In genomic region chr1:184041731-184042130, GRCh38 we compare ENCODE assay signal across 26 cellular contexts. TPM values are rescaled to one million over a fixed set of nuclear protein-coding genes. Genes with fewer than 3 reads are reported as not detected.
DNase-seq lines count a peak whose midpoint lies in the region; ATAC-seq, FAIRE-seq and TF ChIP-seq lines count a peak whose summit lies in the region.
"Had no signal": no experiment of that assay in that cellular context is flagged by ENCODE, and none has a peak within 500 bp of the region (broad histone marks: within the 10 kb centered on the region; RNA-seq: fewer than 3 reads in every experiment).

No MANE protein-coding gene starts in this region.

- H4K8ac ChIP-seq in IMR-90 (ENCODE audit: low read depth in 2 of 2, low read length in 2 of 2) (no peak overlapping the region), H1 (ENCODE audit: extremely low read depth, insufficient read depth, low read length) (no peak overlapping the region)

- no peaks in the 10 kb centered on the region for H3K79me2 ChIP-seq in H1 (ENCODE audit: control insufficient read depth in 1 of 2, insufficient read depth in 2 of 2, low read length in 2 of 2)

- H3K23ac ChIP-seq in IMR-90 (ENCODE audit: low read depth, low read length) (no peak overlapping the region), H1 (ENCODE audit: insufficient read length) (no peak overlapping the region)

- peaks cover 8% of the 10 kb centered on the region; the same call in 1 of the 2 replicates for H3K23me2 ChIP-seq in H1 (ENCODE audit: low read depth, low read length)

- H3K4ac ChIP-seq in IMR-90 (ENCODE audit: low read depth, low read length): no peak overlapping the region
- H3K4ac ChIP-seq in H1 (replicated peaks; ENCODE audit: insufficient read length, low read depth, low read length): no peak overlapping the region

- no peak for DNase-seq in D721Med (ENCODE audit: insufficient read length, low spot score)
- peak; percentile 73 for DNase-seq in IMR-90
- DNase-seq in H1 (ENCODE audit: low read depth in 1 of 2, low spot score in 2 of 2): no peak
- DNase-seq in pancreas: no peak
- no peak for DNase-seq in naive thymus-derived CD4-positive, alpha-beta T cell
- DNase-seq in activated CD4-positive, alpha-beta T cell treated with anti-CD3 and anti-CD28 coated beads, Interleukin-2, amount 50 U/mL, for 4 hours: no peak
- DNase-seq: AML-193; Caco-2; Calu3; CD4-positive, alpha-beta T cell; CD8-positive, alpha-beta T cell; DMS 273 treated with DMSO at 0.1 percent for 48 hours; DMS153; DMS53; DMS79; DND-41; EL; GDM1 had no signal

- H3K14ac ChIP-seq in IMR-90 (replicated peaks; ENCODE audit: low read depth, low read length) (no peak overlapping the region), H1 (ENCODE audit: insufficient read length) (no peak overlapping the region)

- in situ Hi-C loops in IMR-90 (cut with MboI; ENCODE audit: low sequenced_read_pairs): loop anchor here (10.0 kb wide), 1 partner anchor 397 kb away; no protein-coding TSS in a partner anchor

- H2AFZ ChIP-seq in IMR-90 (replicated peaks; ENCODE audit: low read length, poor library complexity) (no peak overlapping the region), H1 (ENCODE audit: low read length) (no peak overlapping the region)

- no peak for TF ChIP-seq EP300 in H1 (IDR thresholded peaks at IDR 0.05; ENCODE audit: borderline replicate concordance in 1 of 2, low read depth in 2 of 2, low read length in 2 of 2)

- FAIRE-seq in D721Med (lab: Jason Lieb, UNC) (peak; percentile 38), H1 (lab: Jason Lieb, UNC) (no peak), pancreas (lab: Jason Lieb, UNC) (no peak)
- FAIRE-seq: A549, GM12878, GM12892, GM18507 had no signal

- no peaks in the 10 kb centered on the region for H3K36me3 ChIP-seq in IMR-90 (ENCODE audit: control insufficient read depth, insufficient read depth, low read length)
- no peaks in the 10 kb centered on the region for H3K36me3 ChIP-seq in H1 (ENCODE audit: control insufficient read depth in 2 of 4, insufficient read depth in 4 of 4, low read length in 3 of 4)
- H3K36me3 ChIP-seq in pancreas: no peaks in the 10 kb centered on the region
- H3K36me3 ChIP-seq in naive thymus-derived CD4-positive, alpha-beta T cell (ENCODE audit: control insufficient read depth in 2 of 3, insufficient read depth in 3 of 3, low read length in 3 of 3): no peaks in the 10 kb centered on the region
- H3K36me3 ChIP-seq: BLaER1 treated with 17β-estradiol and CSF1 and Interleukin-3, amounts not matched to agents 10 nM and 100 nM had no signal

- H2BK12ac ChIP-seq in H1 (ENCODE audit: low read depth, low read length): no peak overlapping the region

- H2BK120ac ChIP-seq in IMR-90 (ENCODE audit: low read depth, low read length) (no peak overlapping the region), H1 (replicated peaks; ENCODE audit: low read depth, low read length) (no peak overlapping the region)

- H3K18ac ChIP-seq in IMR-90 (ENCODE audit: low read depth, low read length) (no peak overlapping the region), H1 (ENCODE audit: extremely low read depth, low read length) (no peak overlapping the region)

- H2BK20ac ChIP-seq in IMR-90 (ENCODE audit: low read depth, low read length) (no peak overlapping the region), H1 (ENCODE audit: low read length) (0 out of 2 replicates have a peak overlapping the region, but pooled peaks have one; percentile 61)

- POLR2A ChIA-PET in IMR-90 (lab: Charles Lee; ENCODE audit: unreplicated experiment) (interaction anchor here (1.3 kb wide), 1 partner anchor 9 kb away, joined by 8 read pairs; no protein-coding TSS in a partner anchor), H1 (lab: Charles Lee; ENCODE audit: partially characterized antibody) (interaction anchor here (3.5 kb wide), 1 partner anchor 10 kb away, joined by 16 read pairs; the partner anchor contains the start of gene TSEN15)
- POLR2A ChIA-PET in naive thymus-derived CD4-positive, alpha-beta T cell (lab: Charles Lee): no interaction called here

- H3K9ac ChIP-seq in IMR-90 (ENCODE audit: low read depth, low read length): no peak overlapping the region
- no peak overlapping the region for H3K9ac ChIP-seq in H1 (replicated peaks in 1 of 4; ENCODE audit: extremely low read depth in 1 of 4, low read depth in 3 of 4, low read length in 3 of 4)
- H3K9ac ChIP-seq: BLaER1 treated with 17β-estradiol and CSF1 and Interleukin-3, amounts not matched to agents 10 nM and 100 nM had no signal

- no peak overlapping the region for H4K5ac ChIP-seq in IMR-90 (ENCODE audit: low read depth, low read length)
- H4K5ac ChIP-seq in H1 (ENCODE audit: insufficient read length, low read depth, low read length): no peak overlapping the region

- H4K20me1 ChIP-seq in IMR-90 (ENCODE audit: insufficient read depth, low read length): no peaks in the 10 kb centered on the region
- H4K20me1 ChIP-seq in H1 (replicated peaks in 1 of 2; ENCODE audit: control insufficient read depth in 1 of 2, insufficient read depth in 2 of 2, low read length in 2 of 2): no peaks in the 10 kb centered on the region

- 20% methylated on average over 1 of the region's 3 CpGs; no CpG with 5 or more reads in 1 of the 2 experiments for WGBS in IMR-90 (ENCODE audit: extremely low coverage in 2 of 2, insufficient read length in 1 of 2), 2 experiments
- 64% methylated on average over 3 of the region's 3 CpGs; no CpG with 5 or more reads in 1 of the 2 experiments for WGBS in H1 (ENCODE audit: extremely low coverage in 1 of 2, insufficient coverage in 1 of 2, insufficient read length in 1 of 2, insufficient replicate concordance in 2 of 2, low coverage in 1 of 2, low lambda C conversion rate in 2 of 2, missing lambda C conversion rate in 1 of 2), 2 experiments
- WGBS in pancreas, 2 donors: 80 to 86% methylated on average over 3 of the region's 3 CpGs

- H3K56ac ChIP-seq in IMR-90 (ENCODE audit: extremely low read depth, insufficient read depth, low read length): no peak overlapping the region
- H3K56ac ChIP-seq in H1 (replicated peaks; ENCODE audit: insufficient read length, low read depth, low read length): no peak overlapping the region

- peak; percentile 30 for ATAC-seq in IMR-90 (ENCODE audit: low read depth)
- ATAC-seq in pancreas: no peak
- ATAC-seq in naive thymus-derived CD4-positive, alpha-beta T cell: no peak
- ATAC-seq: A549; CD8-positive, alpha-beta T cell; GM12878 had no signal

- H3K79me1 ChIP-seq in IMR-90 (ENCODE audit: low read depth in 1 of 2, low read length in 2 of 2) (peaks cover 0 to 3% of the 10 kb centered on the region in 2 experiments; a peak in 1 of 4 replicates), H1 (ENCODE audit: low read depth, low read length) (no peaks in the 10 kb centered on the region)

- H3K27ac ChIP-seq in IMR-90 (ENCODE audit: insufficient read depth, low read length) (no peak overlapping the region), H1 (ENCODE audit: low read depth, low read length) (no peak overlapping the region), pancreas (no peak overlapping the region)
- H3K27ac ChIP-seq in naive thymus-derived CD4-positive, alpha-beta T cell (ENCODE audit: low read depth, low read length): no peak overlapping the region
- H3K27ac ChIP-seq: 22Rv1; A549; BLaER1 treated with 17β-estradiol and CSF1 and Interleukin-3, amounts not matched to agents 10 nM and 100 nM; C4-2B had no signal

- TF ChIP-seq RAD21 in IMR-90 (IDR thresholded peaks at IDR 0.05; ENCODE audit: low read length) (no peak), H1 (IDR thresholded peaks at IDR 0.05 in 1 of 2, conservative IDR thresholded peaks at IDR 0.05 in 1 of 2; ENCODE audit: low read depth in 2 of 2, low read length in 2 of 2) (no peak)

- H2BK5ac ChIP-seq in IMR-90 (ENCODE audit: low read depth, low read length, poor library complexity, severe bottlenecking): no peak overlapping the region
- no peak overlapping the region for H2BK5ac ChIP-seq in H1 (ENCODE audit: low read depth, low read length)

- CTCF ChIA-PET in IMR-90 (lab: Yijun Ruan, JAX): interaction anchor here (1.2 kb wide), 1 partner anchor 16 kb away, joined by 3 read pairs; no protein-coding TSS in a partner anchor
- CTCF ChIA-PET in H1 (lab: Charles Lee; ENCODE audit: partially characterized antibody): interaction anchor here (1.0 to 1.9 kb wide), 2 partner anchors 10 to 622 kb away, joined by 4 to 5 read pairs; partner anchors contain the start of gene TSEN15
- CTCF ChIA-PET in naive thymus-derived CD4-positive, alpha-beta T cell (lab: Charles Lee): no interaction called here

- no peak overlapping the region for H2AK9ac ChIP-seq in IMR-90 (replicated peaks; ENCODE audit: low read depth, low read length, poor library complexity)

- H3K9me1 ChIP-seq in IMR-90 (ENCODE audit: insufficient read depth, low read length): no peaks in the 10 kb centered on the region

- H3K4me2 ChIP-seq in IMR-90 (ENCODE audit: low read depth, low read length) (peak overlapping the region; percentile 36; the same call in 1 of the 2 replicates), H1 (ENCODE audit: insufficient read depth in 1 of 2, low read depth in 2 of 2, low read length in 2 of 2) (no peak overlapping the region)
- H3K4me2 ChIP-seq: A549; BLaER1 treated with 17β-estradiol and CSF1 and Interleukin-3, amounts not matched to agents 10 nM and 100 nM had no signal

- peaks cover 0 to 9% (median 5%) of the 10 kb centered on the region in 5 donors for H3K36me3 Mint-ChIP-seq in naive thymus-derived CD4-positive, alpha-beta T cell
- H3K36me3 Mint-ChIP-seq: CD8-positive, alpha-beta T cell had no signal

- BruUV-seq in IMR-90 (replicated peaks; lab: Mats Ljungman, UMichigan): no TSS peak

- H3K27ac Mint-ChIP-seq in naive thymus-derived CD4-positive, alpha-beta T cell: no peak overlapping the region
- H3K27ac Mint-ChIP-seq: B cell; CD4-positive, alpha-beta T cell; CD8-positive, alpha-beta T cell had no signal

- H3K4me3 Mint-ChIP-seq in naive thymus-derived CD4-positive, alpha-beta T cell: no peak overlapping the region
- H3K4me3 Mint-ChIP-seq: B cell; CD4-positive, alpha-beta T cell; CD8-positive, alpha-beta T cell had no signal

- intact Hi-C loops in IMR-90 (cut with micrococcal nuclease) (no loop called here), pancreas (cut with DNase I) (no loop called here)
- intact Hi-C loops in naive thymus-derived CD4-positive, alpha-beta T cell (cut with micrococcal nuclease): no loop called here

- TF ChIP-seq POLR2A in IMR-90 (IDR thresholded peaks at IDR 0.05; ENCODE audit: low read depth, low read length) (no peak), H1 (IDR thresholded peaks at IDR 0.05; ENCODE audit: control extremely low read depth in 1 of 2, low read depth in 2 of 2, low read length in 2 of 2) (no peak)

- H2BK15ac ChIP-seq in IMR-90 (ENCODE audit: low read depth, low read length): no peak overlapping the region
- H2BK15ac ChIP-seq in H1 (ENCODE audit: low read length): no peak overlapping the region

- peaks cover 4% of the 10 kb centered on the region for H3K4me1 ChIP-seq in IMR-90 (ENCODE audit: control insufficient read depth, insufficient read depth, low read length)
- peaks cover 0 to 6% (median 0%) of the 10 kb centered on the region in 4 experiments; a peak in 4 of 7 replicates for H3K4me1 ChIP-seq in H1 (replicated peaks in 1 of 4; ENCODE audit: control insufficient read depth in 3 of 4, insufficient read depth in 4 of 4, low read length in 3 of 4)
- H3K4me1 ChIP-seq in pancreas: no peaks in the 10 kb centered on the region
- peaks cover 6 to 8% of the 10 kb centered on the region in 2 donors for H3K4me1 ChIP-seq in naive thymus-derived CD4-positive, alpha-beta T cell (ENCODE audit: control insufficient read depth in 2 of 2, insufficient read depth in 2 of 2, low read length in 2 of 2)
- H3K4me1 ChIP-seq: A549 had no signal

- peaks cover 5 to 10% (median 7%) of the 10 kb centered on the region in 7 donors for H3K4me1 Mint-ChIP-seq in naive thymus-derived CD4-positive, alpha-beta T cell

- no peaks in the 10 kb centered on the region for H3K27me3 ChIP-seq in IMR-90 (ENCODE audit: control insufficient read depth, insufficient read depth, low read length)
- H3K27me3 ChIP-seq in H1 (replicated peaks in 1 of 4; ENCODE audit: control insufficient read depth in 3 of 4, extremely low read depth in 1 of 4, insufficient read depth in 3 of 4, low read length in 3 of 4): peaks cover 6 to 30% (median 24%) of the 10 kb centered on the region in 4 experiments
- no peaks in the 10 kb centered on the region for H3K27me3 ChIP-seq in pancreas
- H3K27me3 ChIP-seq in naive thymus-derived CD4-positive, alpha-beta T cell (ENCODE audit: control insufficient read depth in 2 of 2, insufficient read depth in 2 of 2, low read length in 2 of 2): peaks cover 0 to 3% of the 10 kb centered on the region in 2 donors

- peaks cover 46 to 70% (median 52%) of the 10 kb centered on the region in 5 donors for H3K27me3 Mint-ChIP-seq in naive thymus-derived CD4-positive, alpha-beta T cell

- H3K9me3 ChIP-seq in IMR-90 (ENCODE audit: control insufficient read depth, insufficient read depth, low read length): no peaks in the 10 kb centered on the region
- H3K9me3 ChIP-seq in H1 (ENCODE audit: insufficient read depth in 2 of 2, low read depth in 1 of 2, low read length in 1 of 2): no peaks in the 10 kb centered on the region
- no peaks in the 10 kb centered on the region for H3K9me3 ChIP-seq in pancreas
- H3K9me3 ChIP-seq in naive thymus-derived CD4-positive, alpha-beta T cell (ENCODE audit: control insufficient read depth in 2 of 3, low read length in 3 of 3): no peaks in the 10 kb centered on the region
- H3K9me3 ChIP-seq: A549; BLaER1 treated with 17β-estradiol and CSF1 and Interleukin-3, amounts not matched to agents 10 nM and 100 nM; Caco-2 had no signal

- dilution Hi-C loops in IMR-90 (cut with HindIII; ENCODE audit: low sequenced_read_pairs, unreplicated experiment): no loop called here

- H4K91ac ChIP-seq in IMR-90 (ENCODE audit: insufficient read depth, low read depth, low read length) (no peak overlapping the region), H1 (replicated peaks; ENCODE audit: insufficient read length, low read length) (no peak overlapping the region)

- TF ChIP-seq CTCF in D721Med (IDR thresholded peaks at IDR 0.05; ENCODE audit: insufficient read depth, missing control alignments) (no peak), IMR-90 (conservative IDR thresholded peaks at IDR 0.05; ENCODE audit: low read depth, low read length) (no peak), H1 (IDR thresholded peaks at IDR 0.05; ENCODE audit: control extremely low read depth in 1 of 3, insufficient read depth in 1 of 3, low read depth in 1 of 3, low read length in 3 of 3) (no peak), pancreas (IDR thresholded peaks at IDR 0.05) (no peak)

- peaks cover 0 to 2% (median 0%) of the 10 kb centered on the region in 11 donors for H3K9me3 Mint-ChIP-seq in naive thymus-derived CD4-positive, alpha-beta T cell
- H3K9me3 Mint-ChIP-seq: CD4-positive, alpha-beta T cell; CD8-positive, alpha-beta T cell had no signal

- no peak overlapping the region for H2AK5ac ChIP-seq in IMR-90 (ENCODE audit: low read depth, low read length)
- no peak overlapping the region for H2AK5ac ChIP-seq in H1 (ENCODE audit: low read depth, low read length)

- H3K4me3 ChIP-seq in IMR-90 (ENCODE audit: insufficient read depth, low read depth, low read length): no peak overlapping the region
- H3K4me3 ChIP-seq in H1 (ENCODE audit: extremely low read depth in 1 of 4, insufficient read depth in 2 of 4, low read depth in 3 of 4, low read length in 4 of 4): no peak overlapping the region
- no peak overlapping the region for H3K4me3 ChIP-seq in pancreas
- H3K4me3 ChIP-seq in naive thymus-derived CD4-positive, alpha-beta T cell (ENCODE audit: low read length): no peak overlapping the region
- H3K4me3 ChIP-seq: A549; BLaER1 treated with 17β-estradiol and CSF1 and Interleukin-3, amounts not matched to agents 10 nM and 100 nM; GM12878 had no signal

RNA-seq across cellular contexts. Expression of gene COLGALT2, which starts 4.2 kb away (rescaled TPM):
- total RNA-seq in IMR-90 (2012; rRNA removed): 2.3 and 3.3 TPM in 2 replicates
- polyA plus RNA-seq in IMR-90 (2012; rRNA removed): 4.1 and 4.2 TPM in 2 replicates
- polyA plus RNA-seq in IMR-90 (2012; cell fraction: cytosol; rRNA removed): 1.9 and 2.2 TPM in 2 replicates
- polyA plus RNA-seq in IMR-90 (2012; cell fraction: nucleus; rRNA removed; ENCODE audit: low replicate concordance): 7.8 and 14.6 TPM in 2 replicates
- total RNA-seq in H1 (2021; fragmentation: NEBNext Ultra II Directional; extraction: Animal tissue kit (Norgen Biotek cat#: 25700)): 4.6 TPM in 2 replicates
- 2.1 and 2.5 TPM in 2 replicates for polyA plus RNA-seq in H1 (2011; rRNA removed)
- polyA plus RNA-seq in H1 (2011; cell fraction: cytosol; rRNA removed): 2.0 TPM
- 5.4 TPM for polyA plus RNA-seq in H1 (2011; cell fraction: nucleus; rRNA removed)
- 2.7 to 4.1 TPM (median 3.4 TPM) in 4 replicates for polyA plus RNA-seq in H1 (2012, experiment 1 of 2)
- polyA plus RNA-seq in H1 (2012, experiment 2 of 2): 1.5 TPM
- 5.7 TPM for polyA plus RNA-seq in H1 (2013, experiment 1 of 2)
- 5.5 TPM for polyA plus RNA-seq in H1 (2013, experiment 2 of 2)
- 2.0 and 2.5 TPM in 2 replicates for polyA minus RNA-seq in H1 (2011; rRNA and poly(A)+ RNA removed)
- polyA minus RNA-seq in H1 (2011; cell fraction: cytosol; rRNA and poly(A)+ RNA removed): 2.3 TPM
- polyA minus RNA-seq in H1 (2011; cell fraction: nucleus; rRNA and poly(A)+ RNA removed): 4.0 TPM
- 1 to 10 TPM; 1.0 to 3.2 (median 1.6) TPM for total RNA-seq in pancreas
- 1 to 10 TPM; 1.3 to 3.2 TPM for polyA plus RNA-seq in pancreas
- 1 to 10 TPM in 2 of 5 experiments, under 1 TPM in 3; 0.19 to 2.4 (median 0.30) TPM for total RNA-seq in naive thymus-derived CD4-positive, alpha-beta T cell
- under 1 TPM in 1 of 2 donors, not detected in 1; 0.17 TPM for polyA plus RNA-seq in naive thymus-derived CD4-positive, alpha-beta T cell

RNA-seq across cellular contexts. Expression of gene TSEN15, which starts 9.8 kb away (rescaled TPM):
- total RNA-seq in IMR-90 (2012; rRNA removed) (45.0 and 80.3 TPM in 2 replicates), pancreas (10 to 100 TPM in 2 of 6 donors, 1 to 10 TPM in 4; 5.8 to 15.4 (median 9.8) TPM)
- polyA plus RNA-seq in IMR-90 (2012; rRNA removed) (26.7 and 32.4 TPM in 2 replicates), H1 (2011; rRNA removed) (19.2 and 23.4 TPM in 2 replicates), pancreas (10 to 100 TPM in 1 of 2 donors, 1 to 10 TPM in 1; 10.0 to 13.6 TPM)
- polyA plus RNA-seq in IMR-90 (2012; cell fraction: cytosol; rRNA removed): 59.8 and 60.1 TPM in 2 replicates
- polyA plus RNA-seq in IMR-90 (2012; cell fraction: nucleus; rRNA removed; ENCODE audit: low replicate concordance): 18.1 and 26.0 TPM in 2 replicates
- 28.2 and 31.4 TPM in 2 replicates for total RNA-seq in H1 (2021; fragmentation: NEBNext Ultra II Directional; extraction: Animal tissue kit (Norgen Biotek cat#: 25700))
- polyA plus RNA-seq in H1 (2011; cell fraction: cytosol; rRNA removed): 29.0 TPM
- 15.0 TPM for polyA plus RNA-seq in H1 (2011; cell fraction: nucleus; rRNA removed)
- 14.4 to 20.4 TPM (median 18.6 TPM) in 4 replicates for polyA plus RNA-seq in H1 (2012, experiment 1 of 2)
- 6.8 TPM for polyA plus RNA-seq in H1 (2012, experiment 2 of 2)
- polyA plus RNA-seq in H1 (2013, experiment 1 of 2): 35.7 TPM
- polyA plus RNA-seq in H1 (2013, experiment 2 of 2): 36.4 TPM
- 25.4 and 30.8 TPM in 2 replicates for polyA minus RNA-seq in H1 (2011; rRNA and poly(A)+ RNA removed)
- polyA minus RNA-seq in H1 (2011; cell fraction: cytosol; rRNA and poly(A)+ RNA removed): 20.6 TPM
- 44.8 TPM for polyA minus RNA-seq in H1 (2011; cell fraction: nucleus; rRNA and poly(A)+ RNA removed)
- 10 to 100 TPM; 12.7 to 48.9 (median 31.1) TPM for total RNA-seq in naive thymus-derived CD4-positive, alpha-beta T cell
- polyA plus RNA-seq in naive thymus-derived CD4-positive, alpha-beta T cell: 10 to 100 TPM; 31.6 to 52.4 TPM
